In the genomic region with DNA sequence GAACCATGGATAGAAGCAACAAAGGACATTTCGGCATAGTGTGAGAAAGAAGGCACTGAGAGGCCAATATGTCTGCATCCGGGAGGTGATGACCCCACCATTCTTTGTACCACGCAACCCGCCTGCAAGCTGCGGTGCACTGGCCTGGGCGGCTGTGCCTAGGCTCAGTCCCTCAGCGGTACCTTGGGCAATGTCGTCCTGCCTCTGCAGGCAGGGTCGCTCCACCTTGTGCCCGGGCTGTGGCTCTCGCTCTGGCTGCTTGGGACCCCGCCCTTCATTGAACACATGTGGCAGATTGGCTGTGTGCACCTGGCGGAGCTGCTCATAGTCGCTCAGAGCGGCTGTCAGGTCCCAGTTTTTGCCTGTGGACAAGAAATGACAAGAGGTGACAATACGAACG, we compare ENCODE assay signal across 9 cellular contexts.
"Had no signal": no experiment of that assay in that cellular context is flagged by ENCODE, and none has a peak within 500 bp of the region (broad histone marks: within the 10 kb centered on the region; RNA-seq: fewer than 3 reads in every experiment).

No MANE protein-coding gene starts in this region.

- H3K36me3 ChIP-seq: HAP-1 had no signal

- DNase-seq: GM23248, GOT3, H7, H9, HCEC 1CT, HFFc6 had no signal

- H2AFZ ChIP-seq: GM23248, GM23338 had no signal

- H3K9me3 ChIP-seq: HAP-1 had no signal

- H3K4me1 ChIP-seq: HAP-1 had no signal

- H3K9ac ChIP-seq: GM23248 had no signal

- H3K4me3 ChIP-seq: GM23248, GM23338, HAP-1 had no signal

- H3K27ac ChIP-seq: GM23248 had no signal

- ATAC-seq: GM23338, HCT116 had no signal

- H3K4me2 ChIP-seq: GM23338 had no signal
